ENCODE assay signal across 1 cellular context in the genomic region with DNA sequence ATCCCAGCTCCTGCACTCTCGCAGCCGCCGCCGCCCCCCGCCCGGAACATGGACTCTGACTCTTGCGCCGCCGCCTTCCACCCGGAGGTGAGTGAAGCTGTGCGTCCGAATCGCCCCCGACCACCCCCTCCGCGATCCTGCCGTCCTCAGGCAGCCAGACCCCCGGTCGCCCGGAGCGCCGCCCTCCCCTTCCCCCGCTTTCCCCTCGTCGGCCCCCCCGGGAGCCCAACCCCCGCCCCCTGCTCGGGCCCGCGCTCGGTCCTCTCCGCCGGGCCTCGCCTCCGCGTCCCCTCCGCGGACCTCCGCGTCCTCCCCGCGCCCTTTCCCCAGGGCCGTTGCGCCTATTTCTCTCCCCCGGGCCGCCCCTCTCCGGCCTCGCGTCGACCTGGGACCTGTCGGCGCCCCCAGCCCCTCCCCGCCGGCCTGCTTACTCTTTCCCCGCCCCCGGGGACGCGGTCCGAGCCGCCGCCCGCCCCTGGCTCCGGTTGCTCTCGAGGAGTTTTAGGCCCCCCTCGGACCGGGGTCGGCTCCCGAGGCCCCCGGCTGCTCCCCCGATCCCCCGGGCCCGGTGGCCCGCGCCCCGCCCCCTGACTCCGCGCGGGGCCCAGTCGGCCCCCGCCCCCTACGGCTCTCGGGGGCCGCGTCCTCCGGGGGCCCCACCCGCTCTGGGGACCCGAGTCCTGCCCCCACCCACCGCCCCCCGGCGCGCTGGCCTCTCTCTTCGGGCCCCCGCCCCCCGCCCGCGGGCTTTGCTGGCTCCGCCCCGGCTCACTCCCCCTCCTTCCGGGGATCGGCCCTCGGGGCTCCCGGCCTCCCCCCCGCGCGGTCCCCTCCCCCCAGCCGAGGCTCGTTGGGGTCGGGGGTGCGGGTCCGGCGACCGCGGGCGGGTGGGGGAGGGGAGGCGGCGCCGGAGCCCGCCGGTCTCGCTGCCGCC.
A peak's percentile ranks its signal among the peaks of the same experiment; 100 is the strongest.
TF ChIP-seq lines count a peak whose summit lies in the region.

No MANE protein-coding gene starts in this region.

TF ChIP-seq in HCT116, 20 proteins besides CTCF, POLR2A, EP300 and RAD21 (continued from another document):
- TF ChIP-seq YY1 (IDR thresholded peaks at IDR 0.05; ENCODE audit: extremely low read depth, insufficient replicate concordance, low read depth, low read length) (no peak), ATF3 (IDR thresholded peaks at IDR 0.05) (no peak), FOSL1 (IDR thresholded peaks at IDR 0.05; ENCODE audit: low read depth) (no peak), EGR1 (IDR thresholded peaks at IDR 0.05; ENCODE audit: low read depth) (0 out of 2 replicates have a peak, but pooled peaks have one; percentile 25), JUND (IDR thresholded peaks at IDR 0.05) (no peak), POLR2AphosphoS5 (IDR thresholded peaks at IDR 0.05; ENCODE audit: low read depth, low read length) (no peak), SIN3A (IDR thresholded peaks at IDR 0.05; ENCODE audit: low read depth) (no peak), MAX (IDR thresholded peaks at IDR 0.05) (no peak), ZFX (IDR thresholded peaks at IDR 0.05) (peak; percentile 21; the same call in 1 of the 2 replicates), EZH2 (IDR thresholded peaks at IDR 0.05) (no peak)
